1 cellular context compared by ENCODE assay signal in the genomic region with DNA sequence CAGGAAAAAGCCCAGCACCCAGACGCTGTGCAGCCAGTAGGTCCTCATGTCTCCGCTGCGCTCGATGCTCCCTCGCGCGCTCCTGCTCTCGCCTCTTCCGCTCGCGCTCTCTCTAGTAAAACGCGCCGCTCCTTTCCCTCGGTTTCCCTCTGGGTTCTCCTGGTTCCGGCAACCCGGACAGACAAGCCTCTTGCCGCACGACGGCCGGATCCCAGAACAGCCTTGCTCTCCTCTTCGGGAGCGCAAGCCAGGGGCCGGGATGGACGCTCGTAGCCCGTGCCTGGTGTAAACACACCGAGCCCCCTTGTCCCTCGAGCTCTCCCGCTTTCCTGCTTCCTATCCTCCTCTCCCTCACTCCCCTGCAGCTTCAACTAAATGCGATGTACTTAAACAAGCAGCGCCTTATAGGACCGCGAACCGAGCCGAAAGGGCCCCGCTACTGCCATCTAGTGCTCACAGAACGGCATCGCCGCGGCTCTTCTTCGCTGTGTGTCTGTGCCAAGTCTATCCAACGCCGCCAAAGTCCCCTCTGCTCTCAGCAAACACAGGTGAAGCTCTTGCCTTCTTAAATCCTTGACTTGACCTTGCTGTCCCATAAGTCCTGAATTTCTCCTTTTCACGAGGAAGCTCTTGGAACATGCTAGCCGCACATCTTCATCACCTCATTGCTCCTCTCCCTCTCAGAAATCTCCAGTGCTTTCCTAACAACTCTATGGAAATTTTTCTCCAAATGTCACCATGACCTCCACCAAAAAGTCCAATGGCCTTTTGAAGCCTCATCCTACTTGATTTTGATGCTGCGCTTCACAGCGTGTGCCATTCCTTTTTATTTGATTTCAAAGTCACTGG.
TF ChIP-seq lines count a peak whose summit lies in the region.

No MANE protein-coding gene starts in this region.

TF ChIP-seq in WTC11, 78 proteins besides CTCF, POLR2A, EP300 and RAD21 (continued from another document):
- TF ChIP-seq, protein P1, sequence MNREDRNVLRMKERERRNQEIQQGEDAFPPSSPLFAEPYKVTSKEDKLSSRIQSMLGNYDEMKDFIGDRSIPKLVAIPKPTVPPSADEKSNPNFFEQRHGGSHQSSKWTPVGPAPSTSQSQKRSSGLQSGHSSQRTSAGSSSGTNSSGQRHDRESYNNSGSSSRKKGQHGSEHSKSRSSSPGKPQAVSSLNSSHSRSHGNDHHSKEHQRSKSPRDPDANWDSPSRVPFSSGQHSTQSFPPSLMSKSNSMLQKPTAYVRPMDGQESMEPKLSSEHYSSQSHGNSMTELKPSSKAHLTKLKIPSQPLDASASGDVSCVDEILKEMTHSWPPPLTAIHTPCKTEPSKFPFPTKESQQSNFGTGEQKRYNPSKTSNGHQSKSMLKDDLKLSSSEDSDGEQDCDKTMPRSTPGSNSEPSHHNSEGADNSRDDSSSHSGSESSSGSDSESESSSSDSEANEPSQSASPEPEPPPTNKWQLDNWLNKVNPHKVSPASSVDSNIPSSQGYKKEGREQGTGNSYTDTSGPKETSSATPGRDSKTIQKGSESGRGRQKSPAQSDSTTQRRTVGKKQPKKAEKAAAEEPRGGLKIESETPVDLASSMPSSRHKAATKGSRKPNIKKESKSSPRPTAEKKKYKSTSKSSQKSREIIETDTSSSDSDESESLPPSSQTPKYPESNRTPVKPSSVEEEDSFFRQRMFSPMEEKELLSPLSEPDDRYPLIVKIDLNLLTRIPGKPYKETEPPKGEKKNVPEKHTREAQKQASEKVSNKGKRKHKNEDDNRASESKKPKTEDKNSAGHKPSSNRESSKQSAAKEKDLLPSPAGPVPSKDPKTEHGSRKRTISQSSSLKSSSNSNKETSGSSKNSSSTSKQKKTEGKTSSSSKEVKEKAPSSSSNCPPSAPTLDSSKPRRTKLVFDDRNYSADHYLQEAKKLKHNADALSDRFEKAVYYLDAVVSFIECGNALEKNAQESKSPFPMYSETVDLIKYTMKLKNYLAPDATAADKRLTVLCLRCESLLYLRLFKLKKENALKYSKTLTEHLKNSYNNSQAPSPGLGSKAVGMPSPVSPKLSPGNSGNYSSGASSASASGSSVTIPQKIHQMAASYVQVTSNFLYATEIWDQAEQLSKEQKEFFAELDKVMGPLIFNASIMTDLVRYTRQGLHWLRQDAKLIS (CRISPR knock-in tag; IDR thresholded peaks at IDR 0.05; ENCODE audit: borderline replicate concordance), result 0 out of 2 replicates have a peak, but pooled peaks have one; percentile 73
- TF ChIP-seq ELF4 (CRISPR knock-in tag; IDR thresholded peaks at IDR 0.05; ENCODE audit: low read depth), result no peak
- TF ChIP-seq, protein P2, sequence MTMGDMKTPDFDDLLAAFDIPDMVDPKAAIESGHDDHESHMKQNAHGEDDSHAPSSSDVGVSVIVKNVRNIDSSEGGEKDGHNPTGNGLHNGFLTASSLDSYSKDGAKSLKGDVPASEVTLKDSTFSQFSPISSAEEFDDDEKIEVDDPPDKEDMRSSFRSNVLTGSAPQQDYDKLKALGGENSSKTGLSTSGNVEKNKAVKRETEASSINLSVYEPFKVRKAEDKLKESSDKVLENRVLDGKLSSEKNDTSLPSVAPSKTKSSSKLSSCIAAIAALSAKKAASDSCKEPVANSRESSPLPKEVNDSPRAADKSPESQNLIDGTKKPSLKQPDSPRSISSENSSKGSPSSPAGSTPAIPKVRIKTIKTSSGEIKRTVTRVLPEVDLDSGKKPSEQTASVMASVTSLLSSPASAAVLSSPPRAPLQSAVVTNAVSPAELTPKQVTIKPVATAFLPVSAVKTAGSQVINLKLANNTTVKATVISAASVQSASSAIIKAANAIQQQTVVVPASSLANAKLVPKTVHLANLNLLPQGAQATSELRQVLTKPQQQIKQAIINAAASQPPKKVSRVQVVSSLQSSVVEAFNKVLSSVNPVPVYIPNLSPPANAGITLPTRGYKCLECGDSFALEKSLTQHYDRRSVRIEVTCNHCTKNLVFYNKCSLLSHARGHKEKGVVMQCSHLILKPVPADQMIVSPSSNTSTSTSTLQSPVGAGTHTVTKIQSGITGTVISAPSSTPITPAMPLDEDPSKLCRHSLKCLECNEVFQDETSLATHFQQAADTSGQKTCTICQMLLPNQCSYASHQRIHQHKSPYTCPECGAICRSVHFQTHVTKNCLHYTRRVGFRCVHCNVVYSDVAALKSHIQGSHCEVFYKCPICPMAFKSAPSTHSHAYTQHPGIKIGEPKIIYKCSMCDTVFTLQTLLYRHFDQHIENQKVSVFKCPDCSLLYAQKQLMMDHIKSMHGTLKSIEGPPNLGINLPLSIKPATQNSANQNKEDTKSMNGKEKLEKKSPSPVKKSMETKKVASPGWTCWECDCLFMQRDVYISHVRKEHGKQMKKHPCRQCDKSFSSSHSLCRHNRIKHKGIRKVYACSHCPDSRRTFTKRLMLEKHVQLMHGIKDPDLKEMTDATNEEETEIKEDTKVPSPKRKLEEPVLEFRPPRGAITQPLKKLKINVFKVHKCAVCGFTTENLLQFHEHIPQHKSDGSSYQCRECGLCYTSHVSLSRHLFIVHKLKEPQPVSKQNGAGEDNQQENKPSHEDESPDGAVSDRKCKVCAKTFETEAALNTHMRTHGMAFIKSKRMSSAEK (CRISPR knock-in tag; IDR thresholded peaks at IDR 0.05; ENCODE audit: borderline replicate concordance), result no peak
- TF ChIP-seq NFE2L1 (CRISPR knock-in tag; IDR thresholded peaks at IDR 0.05), result no peak
- TF ChIP-seq ZBTB21 (CRISPR knock-in tag; IDR thresholded peaks at IDR 0.05; ENCODE audit: borderline replicate concordance), result no peak
- no peak for TF ChIP-seq PREB (CRISPR knock-in tag; IDR thresholded peaks at IDR 0.05; ENCODE audit: borderline replicate concordance)
- TF ChIP-seq ETV6 (CRISPR knock-in tag; IDR thresholded peaks at IDR 0.05), result peak; percentile 75
- TF ChIP-seq TEAD4 (CRISPR knock-in tag; IDR thresholded peaks at IDR 0.05), result 0 out of 2 replicates have a peak, but pooled peaks have one; percentile 14
- TF ChIP-seq GRHL2 (CRISPR knock-in tag; IDR thresholded peaks at IDR 0.05; ENCODE audit: insufficient replicate concordance, severe bottlenecking), result no peak
- TF ChIP-seq TEAD1 (CRISPR knock-in tag; IDR thresholded peaks at IDR 0.05), result peak; percentile 48; the same call in 1 of the 2 replicates
- no peak for TF ChIP-seq ATF6 (CRISPR knock-in tag; IDR thresholded peaks at IDR 0.05)
- TF ChIP-seq, protein P3, sequence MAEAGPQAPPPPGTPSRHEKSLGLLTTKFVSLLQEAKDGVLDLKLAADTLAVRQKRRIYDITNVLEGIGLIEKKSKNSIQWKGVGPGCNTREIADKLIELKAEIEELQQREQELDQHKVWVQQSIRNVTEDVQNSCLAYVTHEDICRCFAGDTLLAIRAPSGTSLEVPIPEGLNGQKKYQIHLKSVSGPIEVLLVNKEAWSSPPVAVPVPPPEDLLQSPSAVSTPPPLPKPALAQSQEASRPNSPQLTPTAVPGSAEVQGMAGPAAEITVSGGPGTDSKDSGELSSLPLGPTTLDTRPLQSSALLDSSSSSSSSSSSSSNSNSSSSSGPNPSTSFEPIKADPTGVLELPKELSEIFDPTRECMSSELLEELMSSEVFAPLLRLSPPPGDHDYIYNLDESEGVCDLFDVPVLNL (CRISPR knock-in tag; IDR thresholded peaks at IDR 0.05; ENCODE audit: borderline replicate concordance, low read depth), result no peak
- peak; percentile 8; the same call in 1 of the 2 replicates for TF ChIP-seq ZNF138 (CRISPR knock-in tag; conservative IDR thresholded peaks at IDR 0.05)
- TF ChIP-seq CREB1 (CRISPR knock-in tag; IDR thresholded peaks at IDR 0.05), result no peak
